Comparison of ENCODE assay signal across 8 cellular contexts in genomic region chr2:159285929-159286708, GRCh38. TPM values are rescaled to one million over a fixed set of nuclear protein-coding genes. Genes with fewer than 3 reads are reported as not detected.
DNase-seq lines count a peak whose midpoint lies in the region; ATAC-seq and TF ChIP-seq lines count a peak whose summit lies in the region.

A gene with protein sequence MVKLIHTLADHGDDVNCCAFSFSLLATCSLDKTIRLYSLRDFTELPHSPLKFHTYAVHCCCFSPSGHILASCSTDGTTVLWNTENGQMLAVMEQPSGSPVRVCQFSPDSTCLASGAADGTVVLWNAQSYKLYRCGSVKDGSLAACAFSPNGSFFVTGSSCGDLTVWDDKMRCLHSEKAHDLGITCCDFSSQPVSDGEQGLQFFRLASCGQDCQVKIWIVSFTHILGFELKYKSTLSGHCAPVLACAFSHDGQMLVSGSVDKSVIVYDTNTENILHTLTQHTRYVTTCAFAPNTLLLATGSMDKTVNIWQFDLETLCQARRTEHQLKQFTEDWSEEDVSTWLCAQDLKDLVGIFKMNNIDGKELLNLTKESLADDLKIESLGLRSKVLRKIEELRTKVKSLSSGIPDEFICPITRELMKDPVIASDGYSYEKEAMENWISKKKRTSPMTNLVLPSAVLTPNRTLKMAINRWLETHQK (minus strand): TSS chr2:159286703. CDS start chr2:159283069, 3,634 bp downstream.

- peak; percentile 56 for DNase-seq in AG10803 (ENCODE audit: low read depth)
- DNase-seq in NCI-H774 (lab: John Stamatoyannopoulos, UW) = peak; percentile 37
- DNase-seq in activated naive CD4-positive, alpha-beta T cell treated with anti-CD3 and anti-CD28 coated beads, Interleukin-2, amount 50 U/mL, for 72 hours (ENCODE audit: low spot score in 2 of 2) = peak; percentile 8 to 66
- peak; percentile 60 for DNase-seq in glutamatergic neuron
- DNase-seq in nucleus accumbens (lab: John Stamatoyannopoulos, UW) = peak in 50 of 56 donors; percentile 7 to 66 (median 45)
- DNase-seq in OCI-M2 (lab: John Stamatoyannopoulos, UW; ENCODE audit: unreplicated experiment) = no peak

- peak within 1 kb of the TSS; percentile 91 for H3K4me3 Mint-ChIP-seq in glutamatergic neuron (ENCODE audit: unreplicated experiment)

- H3K36me3 Mint-ChIP-seq in activated naive CD4-positive, alpha-beta T cell treated with anti-CD3 and anti-CD28 coated beads, Interleukin-2, amount 50 U/mL, for 72 hours = no peaks in the 10 kb centered on the region
- H3K36me3 Mint-ChIP-seq in glutamatergic neuron (ENCODE audit: unreplicated experiment) = no peaks in the 10 kb centered on the region

- no peak for TF ChIP-seq CTCF in AG10803 (conservative IDR thresholded peaks at IDR 0.05; ENCODE audit: low read length)
- no peak for TF ChIP-seq CTCF in glutamatergic neuron (IDR thresholded peaks at IDR 0.05; ENCODE audit: partially characterized antibody, unreplicated experiment)

- H3K4me1 Mint-ChIP-seq in glutamatergic neuron (ENCODE audit: low read depth, unreplicated experiment) = peaks cover 6% of the 10 kb centered on the region

- no peaks in the 10 kb centered on the region for H3K27me3 Mint-ChIP-seq in glutamatergic neuron (ENCODE audit: unreplicated experiment)

- peak within 1 kb of the TSS; percentile 84 for H3K4me3 ChIP-seq in AG10803 (ENCODE audit: low read length)

- no peaks in the 10 kb centered on the region for H3K9me3 Mint-ChIP-seq in activated naive CD4-positive, alpha-beta T cell treated with anti-CD3 and anti-CD28 coated beads, Interleukin-2, amount 50 U/mL, for 72 hours
- peaks cover 3% of the 10 kb centered on the region for H3K9me3 Mint-ChIP-seq in glutamatergic neuron (ENCODE audit: unreplicated experiment)

- peak within 1 kb of the TSS; percentile 82 to 88 for H3K27ac Mint-ChIP-seq in activated naive CD4-positive, alpha-beta T cell treated with anti-CD3 and anti-CD28 coated beads, Interleukin-2, amount 50 U/mL, for 72 hours
- H3K27ac Mint-ChIP-seq in glutamatergic neuron (ENCODE audit: unreplicated experiment) = peak within 1 kb of the TSS; percentile 86

- ATAC-seq in GM18511 (IDR thresholded peaks at IDR 0.05; ENCODE audit: unreplicated experiment) (peak; percentile 38), HG03108 (IDR thresholded peaks at IDR 0.05; ENCODE audit: unreplicated experiment) (peak; percentile 20)
- peak in 1 of 2 donors; percentile 46 for ATAC-seq in activated naive CD4-positive, alpha-beta T cell treated with anti-CD3 and anti-CD28 coated beads, Interleukin-2, amount 50 U/mL, for 72 hours

RNA-seq across cellular contexts. Expression of the gene that starts here (rescaled TPM):
- 10 to 100 TPM in 1 of 2 donors, 1 to 10 TPM in 1; 7.7 to 10.3 TPM for total RNA-seq in activated naive CD4-positive, alpha-beta T cell treated with anti-CD3 and anti-CD28 coated beads, Interleukin-2, amount 50 U/mL, for 72 hours
- total RNA-seq in glutamatergic neuron (ENCODE audit: unreplicated experiment) = 3.7 TPM
